Comparison of ENCODE assay signal across 9 cellular contexts in the genomic region with DNA sequence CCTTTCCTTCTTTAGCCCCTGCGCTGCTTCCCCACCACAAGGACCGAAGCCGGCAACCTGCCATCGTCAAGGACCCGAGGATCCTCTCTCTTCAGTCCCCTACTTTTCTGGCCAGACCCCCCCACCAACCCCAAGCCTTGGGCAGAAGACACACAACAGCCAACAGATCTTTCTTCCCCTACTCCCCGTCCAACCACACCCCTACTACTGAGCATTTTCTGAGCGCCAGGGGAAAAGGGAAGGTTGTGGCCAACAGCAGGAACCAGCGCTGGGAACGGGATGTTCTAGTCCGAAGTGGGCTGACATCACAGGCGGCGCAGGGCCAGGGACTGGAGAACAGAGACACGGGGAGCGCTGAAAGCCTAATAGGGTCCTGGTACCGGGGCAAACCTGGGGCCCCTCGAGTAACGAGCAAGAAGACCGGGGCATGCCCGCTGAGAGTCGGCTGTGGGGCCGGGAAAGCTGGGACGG. TPM values are rescaled to one million over a fixed set of nuclear protein-coding genes. Genes with fewer than 3 reads are reported as not detected.
DNase-seq lines count a peak whose midpoint lies in the region; ATAC-seq and TF ChIP-seq lines count a peak whose summit lies in the region.
"Had no signal": no experiment of that assay in that cellular context is flagged by ENCODE, and none has a peak within 500 bp of the region (broad histone marks: within the 10 kb centered on the region; RNA-seq: fewer than 3 reads in every experiment).

No MANE protein-coding gene starts in this region.

- peaks cover 27% of the 10 kb centered on the region for H3K36me3 Mint-ChIP-seq in activated T-helper 2 cell treated with anti-CD3 and anti-CD28 coated beads, Interferon-gamma antibody, Interleukin-2, Interleukin-4, amounts not matched to agents 10 μg/mL and 5 μg/mL and 100 μg/mL, durations not matched to agents 14 hours and 24 hours and 36 hours (ENCODE audit: low read depth)
- H3K36me3 Mint-ChIP-seq in activated T-helper 17 cell treated with anti-CD3 and anti-CD28 coated beads, Interleukin-2, amount 50 U/mL, for 72 hours (ENCODE audit: low read depth) = no peaks in the 10 kb centered on the region

- H2BK15ac ChIP-seq in neuronal stem cell (ENCODE audit: low read length) = peak overlapping the region; percentile 95

- H3K36me3 ChIP-seq in HUES6 (ENCODE audit: control insufficient read depth, insufficient read depth, low read length) (peaks cover 34% of the 10 kb centered on the region), neuronal stem cell (replicated peaks in 1 of 2; ENCODE audit: control insufficient read depth in 2 of 2, insufficient read depth in 2 of 2, low read length in 2 of 2) (peaks cover 29 to 34% of the 10 kb centered on the region in 2 donors)

- H3K4me1 Mint-ChIP-seq in activated T-helper 2 cell treated with anti-CD3 and anti-CD28 coated beads, Interferon-gamma antibody, Interleukin-2, Interleukin-4, amounts not matched to agents 10 μg/mL and 5 μg/mL and 100 μg/mL, durations not matched to agents 14 hours and 24 hours and 36 hours (ENCODE audit: low read depth) = peaks cover 25% of the 10 kb centered on the region
- H3K4me1 Mint-ChIP-seq in activated T-helper 17 cell treated with anti-CD3 and anti-CD28 coated beads, Interleukin-2, amount 50 U/mL, for 72 hours = peaks cover 30% of the 10 kb centered on the region

- POLR2A ChIA-PET in GM10248 (lab: Yijun Ruan, JAX) = interaction anchor here (0.6 to 2.8 kb wide), 8 partner anchors 8 to 69 kb away, joined by 3 to 26 read pairs (median 3); partner anchors contain the start of genes BORCS6 and HES7

- H3K23ac ChIP-seq in neuronal stem cell (ENCODE audit: low read depth, low read length, poor library complexity) = peak overlapping the region; percentile 77

- H3K4me3 ChIP-seq in HUES6 (ENCODE audit: low read depth, low read length) (peak overlapping the region; percentile 91), neuronal stem cell (ENCODE audit: low read length in 2 of 2) (peak overlapping the region; percentile 54 to 88)

- peak overlapping the region; percentile 94 for H3K4me3 Mint-ChIP-seq in activated T-helper 2 cell treated with anti-CD3 and anti-CD28 coated beads, Interferon-gamma antibody, Interleukin-2, Interleukin-4, amounts not matched to agents 10 μg/mL and 5 μg/mL and 100 μg/mL, durations not matched to agents 14 hours and 24 hours and 36 hours (ENCODE audit: low read depth)
- no peak overlapping the region for H3K4me3 Mint-ChIP-seq in activated T-helper 17 cell treated with anti-CD3 and anti-CD28 coated beads, Interleukin-2, amount 50 U/mL, for 72 hours

- H2BK120ac ChIP-seq in neuronal stem cell (ENCODE audit: low read depth, low read length) = peak overlapping the region; percentile 21

- DNase-seq in CD1c-positive myeloid dendritic cell (ENCODE audit: extremely low spot score) (peak; percentile 93), germinal center (ENCODE audit: low spot score) (peak; percentile 33), neuronal stem cell (ENCODE audit: low spot score) (no peak), NCI-H1048 (lab: John Stamatoyannopoulos, UW) (no peak), GM10248 (ENCODE audit: extremely low spot score) (no peak)
- no peak for DNase-seq in activated T-helper 2 cell treated with anti-CD3 and anti-CD28 coated beads, Interferon-gamma antibody, Interleukin-2, Interleukin-4, amounts not matched to agents 10 μg/mL and 5 μg/mL and 100 μg/mL, durations not matched to agents 14 hours and 24 hours and 36 hours (ENCODE audit: low spot score)

- intact Hi-C loops in activated T-helper 2 cell treated with anti-CD3 and anti-CD28 coated beads, Interferon-gamma antibody, Interleukin-2, Interleukin-4, amounts not matched to agents 10 μg/mL and 5 μg/mL and 100 μg/mL, durations not matched to agents 14 hours and 24 hours and 36 hours (cut with micrococcal nuclease) = loop anchor here (1.0 kb wide), 2 partner anchors 12 to 36 kb away; no protein-coding TSS in a partner anchor

- no peak overlapping the region for H4K8ac ChIP-seq in neuronal stem cell (ENCODE audit: low read depth, low read length)

- CTCF ChIA-PET in GM10248 (lab: Yijun Ruan, JAX) = interaction anchor here (5.4 kb wide), 1 partner anchor 12 kb away, joined by 67 read pairs; no protein-coding TSS in a partner anchor

- H3K27ac ChIP-seq in HUES6 (ENCODE audit: low read depth, low read length) (no peak overlapping the region), neuronal stem cell (replicated peaks; ENCODE audit: low read length) (peak overlapping the region; percentile 58)

- H3K27me3 Mint-ChIP-seq in activated T-helper 2 cell treated with anti-CD3 and anti-CD28 coated beads, Interferon-gamma antibody, Interleukin-2, Interleukin-4, amounts not matched to agents 10 μg/mL and 5 μg/mL and 100 μg/mL, durations not matched to agents 14 hours and 24 hours and 36 hours (ENCODE audit: low read depth) = no peaks in the 10 kb centered on the region
- H3K27me3 Mint-ChIP-seq in activated T-helper 17 cell treated with anti-CD3 and anti-CD28 coated beads, Interleukin-2, amount 50 U/mL, for 72 hours = no peaks in the 10 kb centered on the region

- H3K9me3 Mint-ChIP-seq in activated T-helper 2 cell treated with anti-CD3 and anti-CD28 coated beads, Interferon-gamma antibody, Interleukin-2, Interleukin-4, amounts not matched to agents 10 μg/mL and 5 μg/mL and 100 μg/mL, durations not matched to agents 14 hours and 24 hours and 36 hours = no peaks in the 10 kb centered on the region
- H3K9me3 Mint-ChIP-seq in activated T-helper 17 cell treated with anti-CD3 and anti-CD28 coated beads, Interleukin-2, amount 50 U/mL, for 72 hours = no peaks in the 10 kb centered on the region

- ATAC-seq in activated T-helper 17 cell treated with anti-CD3 and anti-CD28 coated beads, Interleukin-2, amount 50 U/mL, for 72 hours (replicated peaks) = no peak

- H3K9me3 ChIP-seq in HUES6 (ENCODE audit: control insufficient read depth, insufficient read depth, low read depth, low read length) (no peaks in the 10 kb centered on the region), neuronal stem cell (replicated peaks in 1 of 2; ENCODE audit: control insufficient read depth in 2 of 2, insufficient read depth in 1 of 2, low read depth in 1 of 2, low read length in 2 of 2) (no peaks in the 10 kb centered on the region)

- H2AFZ ChIP-seq in neuronal stem cell (ENCODE audit: low read length) = peak overlapping the region; percentile 80

- peak overlapping the region; percentile 86 for H3K27ac Mint-ChIP-seq in activated T-helper 2 cell treated with anti-CD3 and anti-CD28 coated beads, Interferon-gamma antibody, Interleukin-2, Interleukin-4, amounts not matched to agents 10 μg/mL and 5 μg/mL and 100 μg/mL, durations not matched to agents 14 hours and 24 hours and 36 hours
- H3K27ac Mint-ChIP-seq in activated T-helper 17 cell treated with anti-CD3 and anti-CD28 coated beads, Interleukin-2, amount 50 U/mL, for 72 hours = no peak overlapping the region

- H2BK12ac ChIP-seq in neuronal stem cell (ENCODE audit: low read length) = no peak overlapping the region

- H3K9ac ChIP-seq in HUES6 (ENCODE audit: low read length) (peak overlapping the region; percentile 56), neuronal stem cell (ENCODE audit: low read depth, low read length, poor library complexity) (peak overlapping the region; percentile 99)

- H3K79me1 ChIP-seq in neuronal stem cell (ENCODE audit: low read depth, low read length) = peaks cover 12% of the 10 kb centered on the region

- TF ChIP-seq CTCF in GM10248 (IDR thresholded peaks at IDR 0.05; ENCODE audit: control extremely low read depth, extremely low read depth, low read depth, missing control alignments) = no peak

- peak overlapping the region; percentile 90 for H2BK5ac ChIP-seq in neuronal stem cell (ENCODE audit: low read length)

- no peak overlapping the region for H3K4ac ChIP-seq in neuronal stem cell (ENCODE audit: low read length)

- peak overlapping the region; percentile 91 for H3K14ac ChIP-seq in neuronal stem cell (ENCODE audit: low read length)

- no CpG with 5 or more reads among the region's 22 CpGs for WGBS in neuronal stem cell (ENCODE audit: extremely low coverage in 2 of 2, insufficient read length in 2 of 2, insufficient replicate concordance in 1 of 2), 2 donors

- H3K18ac ChIP-seq in neuronal stem cell (ENCODE audit: low read length) = peak overlapping the region; percentile 94

- no peak overlapping the region for H4K91ac ChIP-seq in neuronal stem cell (ENCODE audit: low read depth, low read length, poor library complexity)

- peak overlapping the region; percentile 11 for H2AK5ac ChIP-seq in neuronal stem cell (ENCODE audit: low read depth, low read length)

- H3K27me3 ChIP-seq in HUES6 (ENCODE audit: control insufficient read depth, insufficient read depth, low read length) (no peaks in the 10 kb centered on the region), neuronal stem cell (ENCODE audit: control insufficient read depth in 3 of 3, insufficient read depth in 3 of 3, low read depth in 1 of 3, low read length in 3 of 3) (no peaks in the 10 kb centered on the region)

- peak overlapping the region; percentile 100 for H3K4me2 ChIP-seq in neuronal stem cell (ENCODE audit: insufficient read depth, low read length, poor library complexity, severe bottlenecking)

- peaks cover 33% of the 10 kb centered on the region for H3K4me1 ChIP-seq in HUES6 (ENCODE audit: control insufficient read depth, insufficient read depth, low read length)
- H3K4me1 ChIP-seq in neuronal stem cell (ENCODE audit: control insufficient read depth in 2 of 2, insufficient read depth in 1 of 2, low read depth in 1 of 2, low read length in 2 of 2) = peaks cover 31 to 34% of the 10 kb centered on the region in 2 donors

RNA-seq across cellular contexts. Expression of gene PER1, which starts 0.5 kb away (rescaled TPM):
- total RNA-seq in activated T-helper 2 cell treated with anti-CD3 and anti-CD28 coated beads, Interferon-gamma antibody, Interleukin-2, Interleukin-4, amounts not matched to agents 10 μg/mL and 5 μg/mL and 100 μg/mL, durations not matched to agents 14 hours and 24 hours and 36 hours = 41.8 and 43.2 TPM in 2 replicates
- 17.0 TPM for polyA plus RNA-seq in neuronal stem cell (2013, experiment 1 of 2)
- polyA plus RNA-seq in neuronal stem cell (2013, experiment 2 of 2) = 18.7 TPM
- total RNA-seq in activated T-helper 17 cell treated with anti-CD3 and anti-CD28 coated beads, Interleukin-2, amount 50 U/mL, for 72 hours = 100 to 1,000 TPM in 1 of 2 donors, 10 to 100 TPM in 1; 52.0 to 269 TPM

RNA-seq across cellular contexts. Expression of gene VAMP2, which starts 11.1 kb away (rescaled TPM):
- 44.6 and 44.7 TPM in 2 replicates for total RNA-seq in activated T-helper 2 cell treated with anti-CD3 and anti-CD28 coated beads, Interferon-gamma antibody, Interleukin-2, Interleukin-4, amounts not matched to agents 10 μg/mL and 5 μg/mL and 100 μg/mL, durations not matched to agents 14 hours and 24 hours and 36 hours
- 47.3 TPM for polyA plus RNA-seq in neuronal stem cell (2013, experiment 1 of 2)
- polyA plus RNA-seq in neuronal stem cell (2013, experiment 2 of 2) = 45.3 TPM
- 10 to 100 TPM; 41.7 to 66.2 TPM for total RNA-seq in activated T-helper 17 cell treated with anti-CD3 and anti-CD28 coated beads, Interleukin-2, amount 50 U/mL, for 72 hours

RNA-seq across cellular contexts. Expression of gene TMEM107, which starts 24.5 kb away (rescaled TPM):
- total RNA-seq in activated T-helper 2 cell treated with anti-CD3 and anti-CD28 coated beads, Interferon-gamma antibody, Interleukin-2, Interleukin-4, amounts not matched to agents 10 μg/mL and 5 μg/mL and 100 μg/mL, durations not matched to agents 14 hours and 24 hours and 36 hours = 18.7 and 25.0 TPM in 2 replicates
- 14.8 TPM for polyA plus RNA-seq in neuronal stem cell (2013, experiment 1 of 2)
- 15.2 TPM for polyA plus RNA-seq in neuronal stem cell (2013, experiment 2 of 2)
- 10 to 100 TPM; 43.3 to 45.3 TPM for total RNA-seq in activated T-helper 17 cell treated with anti-CD3 and anti-CD28 coated beads, Interleukin-2, amount 50 U/mL, for 72 hours

RNA-seq across cellular contexts. Expression of gene HES7, which starts 27.8 kb away (rescaled TPM):
- total RNA-seq in activated T-helper 2 cell treated with anti-CD3 and anti-CD28 coated beads, Interferon-gamma antibody, Interleukin-2, Interleukin-4, amounts not matched to agents 10 μg/mL and 5 μg/mL and 100 μg/mL, durations not matched to agents 14 hours and 24 hours and 36 hours = 2.4 and 3.1 TPM in 2 replicates
- 5.8 TPM for polyA plus RNA-seq in neuronal stem cell (2013, experiment 1 of 2)
- polyA plus RNA-seq in neuronal stem cell (2013, experiment 2 of 2) = 4.2 TPM
- total RNA-seq in activated T-helper 17 cell treated with anti-CD3 and anti-CD28 coated beads, Interleukin-2, amount 50 U/mL, for 72 hours = 10 to 100 TPM in 1 of 2 donors, 1 to 10 TPM in 1; 2.9 to 10.0 TPM

RNA-seq across cellular contexts. Expression of gene ALOXE3, which starts 33.4 kb away (rescaled TPM):
- not detected in 2 replicates for total RNA-seq in activated T-helper 2 cell treated with anti-CD3 and anti-CD28 coated beads, Interferon-gamma antibody, Interleukin-2, Interleukin-4, amounts not matched to agents 10 μg/mL and 5 μg/mL and 100 μg/mL, durations not matched to agents 14 hours and 24 hours and 36 hours
- polyA plus RNA-seq in neuronal stem cell (2013, experiment 1 of 2) = 0.07 TPM
- polyA plus RNA-seq in neuronal stem cell (2013, experiment 2 of 2) = 0.11 TPM
- total RNA-seq in activated T-helper 17 cell treated with anti-CD3 and anti-CD28 coated beads, Interleukin-2, amount 50 U/mL, for 72 hours = 1 to 10 TPM in 1 of 2 donors, under 1 TPM in 1; 0.13 to 1.3 TPM
- total RNA-seq: T-helper 1 cell treated with Interleukin-12 subunit alpha and Interleukin-12 subunit beta and Interleukin-4 antibody, amounts not matched to agents 30 ng/mL and 1 ng/mL, for 36 hours had no signal

Comparison
In these comparisons a context has a peak if more than half of its experiments do, and no peak if none do; other contexts are left out.
1. DNase-seq: peak in CD1c-positive myeloid dendritic cell (single experiment) and germinal center (single experiment); none in activated T-helper 2 cell treated with anti-CD3 and anti-CD28 coated beads, Interferon-gamma antibody, Interleukin-2, Interleukin-4, amounts not matched to agents 10 μg/mL and 5 μg/mL and 100 μg/mL, durations not matched to agents 14 hours and 24 hours and 36 hours (single experiment), neuronal stem cell (single experiment), NCI-H1048 (single experiment) and GM10248 (single experiment).